Comparison of ENCODE assay signal across 21 cellular contexts in genomic region chr17:7713782-7714181, GRCh38. TPM values are rescaled to one million over a fixed set of nuclear protein-coding genes. Genes with fewer than 3 reads are reported as not detected.
"Had no signal": no experiment of that assay in that cellular context is flagged by ENCODE, and none has a peak within 500 bp of the region (broad histone marks: within the 10 kb centered on the region; RNA-seq: fewer than 3 reads in every experiment).

No MANE protein-coding gene starts in this region.

- DNase-seq: activated CD4-positive, alpha-beta T cell treated with anti-CD3 and anti-CD28 coated beads for 4 hours; activated CD8-positive, alpha-beta T cell treated with anti-CD3 and anti-CD28 coated beads for 36 hours; activated gamma-delta T cell; activated naive CD8-positive, alpha-beta T cell treated with anti-CD3 and anti-CD28 coated beads for 36 hours; activated T-cell treated with anti-CD3 and anti-CD28 coated beads, Interleukin-2, amount 50 U/mL, for 4 hours; amygdala; body of pancreas; central memory CD4-positive, alpha-beta T cell; colonic mucosa; effector CD4-positive, alpha-beta T cell; foreskin fibroblast; stimulated activated CD4-positive, alpha-beta T cell treated with anti-CD3 and anti-CD28 coated beads, Interleukin-15, amount 100 ng/mL, for 24 hours; stimulated activated CD4-positive, alpha-beta T cell treated with anti-CD3 and anti-CD28 coated beads, Interleukin-4, amount 100 ng/mL, for 1 hour; stimulated activated naive CD4-positive, alpha-beta T cell had no signal

- H3K36me3 Mint-ChIP-seq: activated naive CD8-positive, alpha-beta T cell treated with anti-CD3 and anti-CD28 coated beads for 36 hours; WTC11 had no signal

- H3K27me3 ChIP-seq: right atrium auricular region, vagina had no signal

- H3K36me3 ChIP-seq: colonic mucosa, neutrophil, right atrium auricular region, tibial nerve, vagina had no signal

- H3K27ac ChIP-seq: body of pancreas, colonic mucosa, neutrophil, right atrium auricular region, skin epidermis, tibial nerve, vagina had no signal

- H3K4me3 Mint-ChIP-seq: activated CD8-positive, alpha-beta T cell treated with anti-CD3 and anti-CD28 coated beads for 36 hours; activated naive CD8-positive, alpha-beta T cell treated with anti-CD3 and anti-CD28 coated beads for 36 hours; activated T-cell treated with anti-CD3 and anti-CD28 coated beads, Interleukin-2, amount 50 U/mL, for 4 hours; T-helper 1 cell treated with Interleukin-12 subunit alpha and Interleukin-12 subunit beta and Interleukin-4 antibody, amounts not matched to agents 30 μg/mL and 1 μg/mL, for 36 hours; WTC11 had no signal

- H3K27ac Mint-ChIP-seq: activated CD8-positive, alpha-beta T cell treated with anti-CD3 and anti-CD28 coated beads for 36 hours; activated naive CD8-positive, alpha-beta T cell treated with anti-CD3 and anti-CD28 coated beads for 36 hours; T-helper 1 cell treated with Interleukin-12 subunit alpha and Interleukin-12 subunit beta and Interleukin-4 antibody, amounts not matched to agents 30 μg/mL and 1 μg/mL, for 36 hours had no signal

- H3K9me3 ChIP-seq: body of pancreas, colonic mucosa, neutrophil, right atrium auricular region, tibial nerve, vagina had no signal

- ATAC-seq: activated CD8-positive, alpha-beta T cell treated with anti-CD3 and anti-CD28 coated beads for 36 hours; activated T-cell treated with anti-CD3 and anti-CD28 coated beads, Interleukin-2, amount 50 U/mL, for 4 hours; body of pancreas; WTC11 had no signal

- H3K9me3 Mint-ChIP-seq: activated CD8-positive, alpha-beta T cell treated with anti-CD3 and anti-CD28 coated beads for 36 hours; activated naive CD8-positive, alpha-beta T cell treated with anti-CD3 and anti-CD28 coated beads for 36 hours; activated T-cell treated with anti-CD3 and anti-CD28 coated beads, Interleukin-2, amount 50 U/mL, for 4 hours; T-helper 1 cell treated with Interleukin-12 subunit alpha and Interleukin-12 subunit beta and Interleukin-4 antibody, amounts not matched to agents 30 μg/mL and 1 μg/mL, for 36 hours; WTC11 had no signal

- H3K4me3 ChIP-seq: body of pancreas, colonic mucosa, right atrium auricular region, skin epidermis, tibial nerve, vagina had no signal

- H3K4me1 ChIP-seq: colonic mucosa had no signal

RNA-seq across cellular contexts. Expression of gene DNAH2, which starts 3.8 kb away (rescaled TPM):
- total RNA-seq: activated CD8-positive, alpha-beta T cell treated with anti-CD3 and anti-CD28 coated beads for 36 hours; activated T-cell treated with anti-CD3 and anti-CD28 coated beads, Interleukin-2, amount 50 U/mL, for 4 hours had no signal

RNA-seq across cellular contexts. Expression of gene EFNB3, which starts 8.8 kb away (rescaled TPM):
- total RNA-seq: activated CD8-positive, alpha-beta T cell treated with anti-CD3 and anti-CD28 coated beads for 36 hours; activated naive CD8-positive, alpha-beta T cell treated with anti-CD3 and anti-CD28 coated beads for 36 hours had no signal
